ENCODE assay signal across 18 cellular contexts in genomic region chr6:31864818-31865204, GRCh38. TPM values are rescaled to one million over a fixed set of nuclear protein-coding genes. Genes with fewer than 3 reads are reported as not detected.
DNase-seq lines count a peak whose midpoint lies in the region; ATAC-seq, FAIRE-seq and TF ChIP-seq lines count a peak whose summit lies in the region.
"Had no signal": no experiment of that assay in that cellular context is flagged by ENCODE, and none has a peak within 500 bp of the region (broad histone marks: within the 10 kb centered on the region; RNA-seq: fewer than 3 reads in every experiment).

No MANE protein-coding gene starts in this region.

- no peaks in the 10 kb centered on the region; a peak in 1 of 5 replicates for H3K27me3 ChIP-seq in HepG2 (ENCODE audit: control insufficient read depth in 1 of 2, insufficient read depth in 2 of 2, low read length in 2 of 2)
- H3K27me3 ChIP-seq in right lobe of liver: no peaks in the 10 kb centered on the region
- no peaks in the 10 kb centered on the region for H3K27me3 ChIP-seq in hepatocyte
- no peaks in the 10 kb centered on the region for H3K27me3 ChIP-seq in stomach
- H3K27me3 ChIP-seq: testis had no signal

- no peaks in the 10 kb centered on the region for H3K27me3 Mint-ChIP-seq in T-cell

- H3K9ac ChIP-seq in HepG2 (ENCODE audit: insufficient read depth, low read depth, low read length): peak overlapping the region; percentile 77

- in situ Hi-C loops in HepG2 (cut with HindIII; ENCODE audit: extremely low pct_ligation_motif_present, low pct_unique_long_range_greater_than_20kb): no loop called here

- peaks cover 9% of the 10 kb centered on the region for H3K36me3 Mint-ChIP-seq in T-cell

- H4K20me1 ChIP-seq in HepG2 (ENCODE audit: insufficient read depth, low read length) (no peaks in the 10 kb centered on the region), hepatocyte (ENCODE audit: insufficient read depth, poor library complexity, severe bottlenecking) (peaks cover 2% of the 10 kb centered on the region)

- no TSS peak for BruUV-seq in HepG2 (replicated peaks; lab: Mats Ljungman, UMichigan)

- peaks cover 23 to 33% (median 23%) of the 10 kb centered on the region in 3 donors for H3K4me1 Mint-ChIP-seq in T-cell

- peak overlapping the region; percentile 99 for H3K4me2 ChIP-seq in HepG2 (ENCODE audit: low read depth, low read length)
- H3K4me2 ChIP-seq in hepatocyte: no peak overlapping the region

- H3K4me1 ChIP-seq in HepG2 (ENCODE audit: insufficient read depth, low read length) (peaks cover 64% of the 10 kb centered on the region), right lobe of liver (peaks cover 0 to 18% (median 0%) of the 10 kb centered on the region in 4 donors), hepatocyte (ENCODE audit: insufficient read depth) (peaks cover 5% of the 10 kb centered on the region), stomach (peaks cover 17 to 60% (median 36%) of the 10 kb centered on the region in 4 donors)

- no peak for FAIRE-seq in HepG2 (lab: Jason Lieb, UNC)
- FAIRE-seq: frontal cortex, GM19239 had no signal

- POLR2A ChIA-PET in HepG2 (lab: Yijun Ruan, JAX): interaction anchor here (0.6 to 5.4 kb wide), 37 partner anchors 8 to 263 kb away, joined by 3 to 264 read pairs (median 6); partner anchors contain the start of genes ATF6B, BAG6, CFB and CLIC1
- POLR2A ChIA-PET in T-cell (lab: Charles Lee): interaction anchor here in 1 of 2 donors (1.3 kb wide), 1 partner anchor 19 kb away, joined by 3 read pairs; no protein-coding TSS in a partner anchor

- WGBS in HepG2 (ENCODE audit: low lambda C conversion rate): 1% methylated on average over 8 of the region's 8 CpGs
- 81% methylated on average over 5 of the region's 8 CpGs for WGBS in right lobe of liver (ENCODE audit: insufficient coverage, low coverage, low lambda C conversion rate, missing lambda C conversion rate)
- WGBS in hepatocyte (ENCODE audit: low lambda C conversion rate, missing lambda C conversion rate): 94% methylated on average over 8 of the region's 8 CpGs
- 70 to 82% (median 80%) methylated on average over 8 of the region's 8 CpGs for WGBS in stomach, 5 donors

- peaks cover 34% of the 10 kb centered on the region for H3K79me2 ChIP-seq in HepG2 (ENCODE audit: insufficient read depth, low read length)
- H3K79me2 ChIP-seq in hepatocyte: peaks cover 19% of the 10 kb centered on the region

- H3K27ac Mint-ChIP-seq in T-cell: no peak overlapping the region

- no peaks in the 10 kb centered on the region for H3K9me2 ChIP-seq in hepatocyte (replicated peaks; ENCODE audit: insufficient read depth)

- DNase-seq in HepG2 (ENCODE audit: low spot score) (no peak), right lobe of liver (no peak), T-cell (no peak), hepatocyte (ENCODE audit: low spot score) (no peak), stomach (no peak), NOMO-1 (lab: John Stamatoyannopoulos, UW; ENCODE audit: unreplicated experiment in 2 of 2) (no peak), middle frontal gyrus (ENCODE audit: extremely low spot score, low spot score) (no peak), NOMO-1 treated with DMSO at 0.1 percent for 48 hours (lab: John Stamatoyannopoulos, UW; ENCODE audit: unreplicated experiment) (no peak)
- DNase-seq: erythroblast, GOT3, NCI-H2107, NCI-H524, SIG-M5, testis had no signal

- intact Hi-C loops in HepG2 (cut with micrococcal nuclease; ENCODE audit: unreplicated experiment): loop anchor here (1.0 to 2.0 kb wide), 2 partner anchors 12 to 32 kb away; partner anchors contain the start of gene EHMT2
- intact Hi-C loops in right lobe of liver (cut with DNase I): no loop called here
- intact Hi-C loops in stomach (cut with DNase I; ENCODE audit: low total_unique reads): no loop called here

- H2AFZ ChIP-seq in HepG2 (ENCODE audit: low read length) (peak overlapping the region; percentile 16), hepatocyte (no peak overlapping the region)

- H3K27ac ChIP-seq in HepG2 (ENCODE audit: extremely low read length, insufficient read depth, low read length): peak overlapping the region; percentile 92
- H3K27ac ChIP-seq in right lobe of liver: no peak overlapping the region
- H3K27ac ChIP-seq in hepatocyte: peak overlapping the region; percentile 11
- H3K27ac ChIP-seq in stomach: peak overlapping the region in 3 of 5 donors; percentile 83 to 93 (median 90)
- H3K27ac ChIP-seq: neutrophil had no signal

- ATAC-seq in HepG2 (no peak), right lobe of liver (no peak), T-cell (replicated peaks in 1 of 4) (no peak)

- no peak for TF ChIP-seq RAD21 in HepG2 (CRISPR knock-in tag; IDR thresholded peaks at IDR 0.05)

- 0 out of 4 replicates have a peak, but pooled peaks of 1 of the 2 experiments have one; percentile 0 for TF ChIP-seq EP300 in HepG2 (IDR thresholded peaks at IDR 0.05; ENCODE audit: low read depth in 2 of 2, low read length in 2 of 2)
- no peak for TF ChIP-seq EP300 in HepG2 (CRISPR knock-in tag; IDR thresholded peaks at IDR 0.05; ENCODE audit: borderline replicate concordance)
- no peak for TF ChIP-seq EP300 in stomach (IDR thresholded peaks at IDR 0.05)

- H3K4me3 ChIP-seq in HepG2 (replicated peaks in 1 of 3; ENCODE audit: insufficient read depth in 1 of 3, low read depth in 2 of 3, low read length in 3 of 3) (peak overlapping the region; percentile 62 to 99 (median 73)), right lobe of liver (no peak overlapping the region), hepatocyte (no peak overlapping the region), stomach (no peak overlapping the region)

- H3K4me3 Mint-ChIP-seq in T-cell: peak overlapping the region in 2 of 3 donors; percentile 17 to 97

- no peaks in the 10 kb centered on the region for H3K9me3 Mint-ChIP-seq in T-cell

- no peak for TF ChIP-seq POLR2A in HepG2 (IDR thresholded peaks at IDR 0.05; ENCODE audit: insufficient read depth in 1 of 2, low read depth in 2 of 2, low read length in 2 of 2)
- no peak for TF ChIP-seq POLR2A in right lobe of liver (IDR thresholded peaks at IDR 0.05)
- TF ChIP-seq POLR2A in stomach (IDR thresholded peaks at IDR 0.05): no peak

- H3K9me3 ChIP-seq in HepG2 (ENCODE audit: low read length) (no peaks in the 10 kb centered on the region), right lobe of liver (no peaks in the 10 kb centered on the region), hepatocyte (ENCODE audit: low read depth) (no peaks in the 10 kb centered on the region), stomach (no peaks in the 10 kb centered on the region)
- H3K9me3 ChIP-seq: neutrophil, testis had no signal

- H3K36me3 ChIP-seq in HepG2 (replicated peaks in 1 of 2; ENCODE audit: control insufficient read depth in 1 of 2, insufficient read depth in 2 of 2, low read length in 2 of 2): peaks cover 0 to 14% of the 10 kb centered on the region in 2 experiments; a peak in 4 of 5 replicates
- H3K36me3 ChIP-seq in right lobe of liver: peaks cover 0 to 6% (median 2%) of the 10 kb centered on the region in 4 donors
- H3K36me3 ChIP-seq in hepatocyte (replicated peaks; ENCODE audit: insufficient read depth, low read depth): no peaks in the 10 kb centered on the region
- H3K36me3 ChIP-seq in stomach: peaks cover 12 to 53% (median 27%) of the 10 kb centered on the region in 4 donors

- TF ChIP-seq CTCF in HepG2 (CRISPR knock-in tag; IDR thresholded peaks at IDR 0.05) (no peak), right lobe of liver (IDR thresholded peaks at IDR 0.05) (no peak), hepatocyte (IDR thresholded peaks at IDR 0.05; ENCODE audit: poor library complexity) (no peak), stomach (IDR thresholded peaks at IDR 0.05) (no peak)

- CTCF ChIA-PET in HepG2 (lab: Yijun Ruan, JAX; ENCODE audit: low intra/inter-chr PET ratio, low total read pairs): no interaction called here
- CTCF ChIA-PET in T-cell (lab: Charles Lee): no interaction called here

RNA-seq across cellular contexts. Expression of gene NEU1, which starts 2.2 kb away (rescaled TPM):
- total RNA-seq in HepG2 (2016; rRNA removed; fragmentation: Illumina TruSeq; extraction: Trizol) (139 and 297 TPM in 2 replicates), right lobe of liver (10 to 100 TPM; 20.3 to 44.8 (median 34.1) TPM), T-cell (10 to 100 TPM; 15.9 to 29.2 (median 19.9) TPM), hepatocyte (402 and 407 TPM in 2 replicates), stomach (10 to 100 TPM; 11.3 to 60.7 (median 25.0) TPM)
- total RNA-seq in HepG2 (2016; cell fraction: cytosol; rRNA removed; fragmentation: Illumina TruSeq; extraction: Trizol; ENCODE audit: low read depth): 49.1 and 49.3 TPM in 2 replicates
- 132 and 314 TPM in 2 replicates for total RNA-seq in HepG2 (2016; cell fraction: insoluble cytoplasmic fraction; rRNA removed; fragmentation: Illumina TruSeq; extraction: Trizol)
- total RNA-seq in HepG2 (2016; cell fraction: membrane; rRNA removed; fragmentation: Illumina TruSeq; extraction: Trizol): 93.8 and 98.2 TPM in 2 replicates
- 237 and 274 TPM in 2 replicates for total RNA-seq in HepG2 (2016; cell fraction: nucleus; rRNA removed; fragmentation: Illumina TruSeq; extraction: Trizol)
- polyA plus RNA-seq in HepG2 (2011; rRNA removed) (202 and 215 TPM in 2 replicates), hepatocyte (331 and 388 TPM in 2 replicates), stomach (10 to 100 TPM; 16.3 to 29.0 (median 22.2) TPM)
- polyA plus RNA-seq in HepG2 (2011; cell fraction: cytosol; rRNA removed): 195 and 257 TPM in 2 replicates
- polyA plus RNA-seq in HepG2 (2011; cell fraction: nucleus; rRNA removed): 110 and 111 TPM in 2 replicates
- 88.7 and 96.9 TPM in 2 replicates for polyA plus RNA-seq in HepG2 (2012)
- 46.5 and 46.6 TPM in 2 replicates for polyA plus RNA-seq in HepG2 (2016; cell fraction: cytosol; fragmentation: Illumina TruSeq; extraction: Trizol; ENCODE audit: low read depth)
- 114 and 120 TPM in 2 replicates for polyA plus RNA-seq in HepG2 (2016; cell fraction: insoluble cytoplasmic fraction; fragmentation: Illumina TruSeq; extraction: Trizol; ENCODE audit: low read depth)
- 67.2 and 70.7 TPM in 2 replicates for polyA plus RNA-seq in HepG2 (2016; cell fraction: membrane; fragmentation: Illumina TruSeq; extraction: Trizol; ENCODE audit: low read depth)
- 367 and 386 TPM in 2 replicates for polyA plus RNA-seq in HepG2 (2016; cell fraction: nucleus; fragmentation: Illumina TruSeq; extraction: Trizol; ENCODE audit: insufficient read depth, low read depth)
- 35.2 and 243 TPM in 2 replicates for polyA minus RNA-seq in HepG2 (2011; rRNA and poly(A)+ RNA removed; ENCODE audit: low replicate concordance)
- polyA minus RNA-seq in HepG2 (2011; cell fraction: cytosol; rRNA and poly(A)+ RNA removed): 76.7 and 85.5 TPM in 2 replicates
- polyA minus RNA-seq in HepG2 (2011; cell fraction: nucleus; rRNA and poly(A)+ RNA removed): 40.9 and 43.8 TPM in 2 replicates

RNA-seq across cellular contexts. Expression of gene SLC44A4, which starts 14.0 kb away (rescaled TPM):
- total RNA-seq in HepG2 (2016; rRNA removed; fragmentation: Illumina TruSeq; extraction: Trizol) (5.6 and 5.9 TPM in 2 replicates), right lobe of liver (under 1 TPM in 2 of 6 experiments, not detected in 4; 0.09 to 0.25 TPM), T-cell (under 1 TPM in 3 of 5 donors, not detected in 2; 0.13 to 0.96 (median 0.57) TPM), hepatocyte (76.2 and 92.0 TPM in 2 replicates), stomach (100 to 1,000 TPM in 4 of 5 donors, 10 to 100 TPM in 1; 74.2 to 201 (median 175) TPM)
- total RNA-seq in HepG2 (2016; cell fraction: cytosol; rRNA removed; fragmentation: Illumina TruSeq; extraction: Trizol; ENCODE audit: low read depth): 3.4 and 6.6 TPM in 2 replicates
- total RNA-seq in HepG2 (2016; cell fraction: insoluble cytoplasmic fraction; rRNA removed; fragmentation: Illumina TruSeq; extraction: Trizol): 4.8 and 8.3 TPM in 2 replicates
- 6.1 and 6.6 TPM in 2 replicates for total RNA-seq in HepG2 (2016; cell fraction: membrane; rRNA removed; fragmentation: Illumina TruSeq; extraction: Trizol)
- total RNA-seq in HepG2 (2016; cell fraction: nucleus; rRNA removed; fragmentation: Illumina TruSeq; extraction: Trizol): 4.4 TPM in 2 replicates
- polyA plus RNA-seq in HepG2 (2011; rRNA removed) (3.5 and 3.6 TPM in 2 replicates), hepatocyte (73.5 and 90.8 TPM in 2 replicates), stomach (100 to 1,000 TPM in 1 of 3 donors, 10 to 100 TPM in 2; 35.4 to 111 (median 47.9) TPM)
- 3.2 and 3.7 TPM in 2 replicates for polyA plus RNA-seq in HepG2 (2011; cell fraction: cytosol; rRNA removed)
- polyA plus RNA-seq in HepG2 (2011; cell fraction: nucleus; rRNA removed): 2.9 and 3.6 TPM in 2 replicates
- 1.8 and 3.2 TPM in 2 replicates for polyA plus RNA-seq in HepG2 (2012)
- polyA plus RNA-seq in HepG2 (2016; cell fraction: cytosol; fragmentation: Illumina TruSeq; extraction: Trizol; ENCODE audit: low read depth): 3.9 and 4.5 TPM in 2 replicates
- polyA plus RNA-seq in HepG2 (2016; cell fraction: insoluble cytoplasmic fraction; fragmentation: Illumina TruSeq; extraction: Trizol; ENCODE audit: low read depth): 5.7 and 6.7 TPM in 2 replicates
- 5.8 and 6.2 TPM in 2 replicates for polyA plus RNA-seq in HepG2 (2016; cell fraction: membrane; fragmentation: Illumina TruSeq; extraction: Trizol; ENCODE audit: low read depth)
- polyA plus RNA-seq in HepG2 (2016; cell fraction: nucleus; fragmentation: Illumina TruSeq; extraction: Trizol; ENCODE audit: insufficient read depth, low read depth): 10.4 and 12.4 TPM in 2 replicates
- 4.9 TPM in 1 of 2 replicates, not detected in the other for polyA minus RNA-seq in HepG2 (2011; rRNA and poly(A)+ RNA removed; ENCODE audit: low replicate concordance)
- polyA minus RNA-seq in HepG2 (2011; cell fraction: cytosol; rRNA and poly(A)+ RNA removed): 0.97 and 0.99 TPM in 2 replicates
- 1.6 and 2.2 TPM in 2 replicates for polyA minus RNA-seq in HepG2 (2011; cell fraction: nucleus; rRNA and poly(A)+ RNA removed)
- total RNA-seq: frontal cortex; T-helper 1 cell treated with Interleukin-12 subunit alpha and Interleukin-12 subunit beta and Interleukin-4 antibody, amounts not matched to agents 30 ng/mL and 1 ng/mL, for 36 hours had no signal

RNA-seq across cellular contexts. Expression of gene EHMT2, which starts 32.7 kb away (rescaled TPM):
- total RNA-seq in HepG2 (2016; rRNA removed; fragmentation: Illumina TruSeq; extraction: Trizol): 43.5 and 69.2 TPM in 2 replicates
- 14.1 and 15.2 TPM in 2 replicates for total RNA-seq in HepG2 (2016; cell fraction: cytosol; rRNA removed; fragmentation: Illumina TruSeq; extraction: Trizol; ENCODE audit: low read depth)
- 34.4 and 70.7 TPM in 2 replicates for total RNA-seq in HepG2 (2016; cell fraction: insoluble cytoplasmic fraction; rRNA removed; fragmentation: Illumina TruSeq; extraction: Trizol)
- total RNA-seq in HepG2 (2016; cell fraction: membrane; rRNA removed; fragmentation: Illumina TruSeq; extraction: Trizol): 29.3 and 33.1 TPM in 2 replicates
- total RNA-seq in HepG2 (2016; cell fraction: nucleus; rRNA removed; fragmentation: Illumina TruSeq; extraction: Trizol): 46.1 and 48.0 TPM in 2 replicates
- polyA plus RNA-seq in HepG2 (2011; rRNA removed): 51.2 and 55.2 TPM in 2 replicates
- 29.3 and 36.1 TPM in 2 replicates for polyA plus RNA-seq in HepG2 (2011; cell fraction: cytosol; rRNA removed)
- 180 and 272 TPM in 2 replicates for polyA plus RNA-seq in HepG2 (2011; cell fraction: nucleus; rRNA removed)
- polyA plus RNA-seq in HepG2 (2012): 37.6 and 43.1 TPM in 2 replicates
- 8.3 and 9.2 TPM in 2 replicates for polyA plus RNA-seq in HepG2 (2016; cell fraction: cytosol; fragmentation: Illumina TruSeq; extraction: Trizol; ENCODE audit: low read depth)
- 36.0 and 58.3 TPM in 2 replicates for polyA plus RNA-seq in HepG2 (2016; cell fraction: insoluble cytoplasmic fraction; fragmentation: Illumina TruSeq; extraction: Trizol; ENCODE audit: low read depth)
- polyA plus RNA-seq in HepG2 (2016; cell fraction: membrane; fragmentation: Illumina TruSeq; extraction: Trizol; ENCODE audit: low read depth): 16.5 and 18.3 TPM in 2 replicates
- 122 and 136 TPM in 2 replicates for polyA plus RNA-seq in HepG2 (2016; cell fraction: nucleus; fragmentation: Illumina TruSeq; extraction: Trizol; ENCODE audit: insufficient read depth, low read depth)
- 74.1 and 111 TPM in 2 replicates for polyA minus RNA-seq in HepG2 (2011; rRNA and poly(A)+ RNA removed; ENCODE audit: low replicate concordance)
- 26.2 and 33.8 TPM in 2 replicates for polyA minus RNA-seq in HepG2 (2011; cell fraction: cytosol; rRNA and poly(A)+ RNA removed)
- 24.3 and 26.9 TPM in 2 replicates for polyA minus RNA-seq in HepG2 (2011; cell fraction: nucleus; rRNA and poly(A)+ RNA removed)
- total RNA-seq in right lobe of liver: 10 to 100 TPM; 10.7 to 20.1 (median 13.3) TPM
- total RNA-seq in T-cell: 10 to 100 TPM; 49.1 to 83.8 (median 78.9) TPM
- 34.1 and 41.9 TPM in 2 replicates for total RNA-seq in hepatocyte
- 40.0 and 44.6 TPM in 2 replicates for polyA plus RNA-seq in hepatocyte
- total RNA-seq in stomach: 10 to 100 TPM; 12.1 to 58.0 (median 31.7) TPM
- polyA plus RNA-seq in stomach: 10 to 100 TPM; 27.3 to 43.2 (median 35.4) TPM

RNA-seq across cellular contexts. Expression of gene ZBTB12, which starts 37.1 kb away (rescaled TPM):
- total RNA-seq in HepG2 (2016; rRNA removed; fragmentation: Illumina TruSeq; extraction: Trizol) (6.0 and 6.8 TPM in 2 replicates), right lobe of liver (under 1 TPM in 5 of 6 experiments, not detected in 1; 0.25 to 0.82 (median 0.51) TPM), T-cell (1 to 10 TPM; 1.0 to 3.5 (median 3.1) TPM), hepatocyte (4.4 and 4.9 TPM in 2 replicates), stomach (1 to 10 TPM in 3 of 5 donors, under 1 TPM in 2; 0.43 to 6.4 (median 1.3) TPM)
- 1.6 and 1.7 TPM in 2 replicates for total RNA-seq in HepG2 (2016; cell fraction: cytosol; rRNA removed; fragmentation: Illumina TruSeq; extraction: Trizol; ENCODE audit: low read depth)
- 6.0 and 7.4 TPM in 2 replicates for total RNA-seq in HepG2 (2016; cell fraction: insoluble cytoplasmic fraction; rRNA removed; fragmentation: Illumina TruSeq; extraction: Trizol)
- total RNA-seq in HepG2 (2016; cell fraction: membrane; rRNA removed; fragmentation: Illumina TruSeq; extraction: Trizol): 5.7 and 5.8 TPM in 2 replicates
- total RNA-seq in HepG2 (2016; cell fraction: nucleus; rRNA removed; fragmentation: Illumina TruSeq; extraction: Trizol): 3.1 and 3.9 TPM in 2 replicates
- polyA plus RNA-seq in HepG2 (2011; rRNA removed) (4.8 and 7.3 TPM in 2 replicates), hepatocyte (0.07 TPM in 1 of 2 replicates, not detected in the other), stomach (1 to 10 TPM; 1.8 to 3.4 (median 2.2) TPM)
- polyA plus RNA-seq in HepG2 (2011; cell fraction: cytosol; rRNA removed): 3.7 and 5.8 TPM in 2 replicates
- 6.9 and 7.3 TPM in 2 replicates for polyA plus RNA-seq in HepG2 (2011; cell fraction: nucleus; rRNA removed)
- 8.0 and 9.2 TPM in 2 replicates for polyA plus RNA-seq in HepG2 (2012)
- polyA plus RNA-seq in HepG2 (2016; cell fraction: cytosol; fragmentation: Illumina TruSeq; extraction: Trizol; ENCODE audit: low read depth): 2.7 and 3.0 TPM in 2 replicates
- 14.0 and 15.9 TPM in 2 replicates for polyA plus RNA-seq in HepG2 (2016; cell fraction: insoluble cytoplasmic fraction; fragmentation: Illumina TruSeq; extraction: Trizol; ENCODE audit: low read depth)
- polyA plus RNA-seq in HepG2 (2016; cell fraction: membrane; fragmentation: Illumina TruSeq; extraction: Trizol; ENCODE audit: low read depth): 6.6 and 9.0 TPM in 2 replicates
- polyA plus RNA-seq in HepG2 (2016; cell fraction: nucleus; fragmentation: Illumina TruSeq; extraction: Trizol; ENCODE audit: insufficient read depth, low read depth): 10.6 and 12.2 TPM in 2 replicates
- polyA minus RNA-seq in HepG2 (2011; rRNA and poly(A)+ RNA removed; ENCODE audit: low replicate concordance): 12.3 and 22.9 TPM in 2 replicates
- polyA minus RNA-seq in HepG2 (2011; cell fraction: cytosol; rRNA and poly(A)+ RNA removed): 6.7 and 6.9 TPM in 2 replicates
- 3.7 and 4.5 TPM in 2 replicates for polyA minus RNA-seq in HepG2 (2011; cell fraction: nucleus; rRNA and poly(A)+ RNA removed)

RNA-seq across cellular contexts. Expression of gene HSPA1B, which starts 37.3 kb away (rescaled TPM):
- total RNA-seq in HepG2 (2016; rRNA removed; fragmentation: Illumina TruSeq; extraction: Trizol) (186 and 189 TPM in 2 replicates), right lobe of liver (100 to 1,000 TPM in 2 of 6 experiments, 10 to 100 TPM in 4; 41.5 to 144 (median 47.5) TPM), T-cell (100 to 1,000 TPM in 1 of 5 donors, 10 to 100 TPM in 2, 1 to 10 TPM in 2; 6.3 to 105 (median 67.9) TPM), hepatocyte (172 and 177 TPM in 2 replicates), stomach (100 to 1,000 TPM in 3 of 5 donors, 10 to 100 TPM in 2; 44.3 to 165 (median 105) TPM)
- total RNA-seq in HepG2 (2016; cell fraction: cytosol; rRNA removed; fragmentation: Illumina TruSeq; extraction: Trizol; ENCODE audit: low read depth): 8.9 and 12.5 TPM in 2 replicates
- total RNA-seq in HepG2 (2016; cell fraction: insoluble cytoplasmic fraction; rRNA removed; fragmentation: Illumina TruSeq; extraction: Trizol): 148 and 193 TPM in 2 replicates
- 24.6 and 28.1 TPM in 2 replicates for total RNA-seq in HepG2 (2016; cell fraction: membrane; rRNA removed; fragmentation: Illumina TruSeq; extraction: Trizol)
- total RNA-seq in HepG2 (2016; cell fraction: nucleus; rRNA removed; fragmentation: Illumina TruSeq; extraction: Trizol): 88.3 and 95.9 TPM in 2 replicates
- polyA plus RNA-seq in HepG2 (2011; rRNA removed) (26.0 and 57.2 TPM in 2 replicates), hepatocyte (82.1 and 111 TPM in 2 replicates), stomach (10 to 100 TPM; 35.9 to 66.0 (median 51.3) TPM)
- 26.6 and 33.8 TPM in 2 replicates for polyA plus RNA-seq in HepG2 (2011; cell fraction: cytosol; rRNA removed)
- 55.8 and 89.9 TPM in 2 replicates for polyA plus RNA-seq in HepG2 (2011; cell fraction: nucleus; rRNA removed)
- polyA plus RNA-seq in HepG2 (2012): 39.8 and 132 TPM in 2 replicates
- 5.4 and 5.8 TPM in 2 replicates for polyA plus RNA-seq in HepG2 (2016; cell fraction: cytosol; fragmentation: Illumina TruSeq; extraction: Trizol; ENCODE audit: low read depth)
- 148 and 182 TPM in 2 replicates for polyA plus RNA-seq in HepG2 (2016; cell fraction: insoluble cytoplasmic fraction; fragmentation: Illumina TruSeq; extraction: Trizol; ENCODE audit: low read depth)
- polyA plus RNA-seq in HepG2 (2016; cell fraction: membrane; fragmentation: Illumina TruSeq; extraction: Trizol; ENCODE audit: low read depth): 11.1 and 13.6 TPM in 2 replicates
- 115 and 118 TPM in 2 replicates for polyA plus RNA-seq in HepG2 (2016; cell fraction: nucleus; fragmentation: Illumina TruSeq; extraction: Trizol; ENCODE audit: insufficient read depth, low read depth)
- polyA minus RNA-seq in HepG2 (2011; rRNA and poly(A)+ RNA removed; ENCODE audit: low replicate concordance): 84.4 and 185 TPM in 2 replicates
- polyA minus RNA-seq in HepG2 (2011; cell fraction: cytosol; rRNA and poly(A)+ RNA removed): 48.1 and 67.3 TPM in 2 replicates
- polyA minus RNA-seq in HepG2 (2011; cell fraction: nucleus; rRNA and poly(A)+ RNA removed): 22.7 and 36.4 TPM in 2 replicates

Comparison
In these comparisons a context has a peak if more than half of its experiments do, and no peak if none do; other contexts are left out.
1. H3K27ac ChIP-seq: peak in HepG2 (single experiment), hepatocyte (single experiment) and stomach (3 of 5); none in right lobe of liver (0 of 3).
2. H3K4me3 ChIP-seq: peak in HepG2 (3 of 3); none in right lobe of liver (0 of 3), hepatocyte (single experiment) and stomach (0 of 4).